In the genomic region with DNA sequence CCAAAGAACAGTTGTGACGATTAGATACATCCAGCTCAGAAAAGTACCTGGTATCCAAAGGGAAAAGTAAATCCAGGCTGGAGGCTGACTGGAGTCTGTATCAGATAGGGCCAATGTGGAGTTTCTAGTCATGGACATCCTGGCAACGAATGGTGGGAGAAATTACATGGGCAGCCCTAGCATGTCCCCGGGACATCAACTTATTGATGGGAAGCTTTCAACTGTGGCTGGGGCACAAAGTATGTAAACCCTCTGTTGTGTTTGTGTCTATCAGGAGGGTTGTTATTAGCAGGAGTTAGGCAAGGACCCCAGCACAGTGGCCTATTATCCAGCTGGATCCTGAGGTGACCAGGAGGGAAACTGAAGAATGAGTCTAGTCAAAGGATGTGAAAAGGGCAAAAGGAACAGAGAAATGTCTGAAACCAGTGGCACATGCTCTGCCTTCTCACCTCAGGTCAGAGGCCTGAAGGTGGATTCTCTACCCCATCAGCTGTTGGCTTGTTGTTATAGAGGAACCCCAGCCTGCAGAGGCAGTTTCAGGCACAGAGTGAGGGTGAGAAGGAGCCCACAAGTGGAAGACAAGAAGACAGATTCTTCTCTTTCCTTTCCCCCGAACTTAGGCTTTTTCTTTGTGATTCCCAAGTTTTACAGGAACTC, we compare ENCODE assay signal across 17 cellular contexts. TPM values are rescaled to one million over a fixed set of nuclear protein-coding genes. Genes with fewer than 3 reads are reported as not detected.
A peak's percentile ranks its signal among the peaks of the same experiment; 100 is the strongest.
DNase-seq lines count a peak whose midpoint lies in the region; ATAC-seq and TF ChIP-seq lines count a peak whose summit lies in the region.
"Had no signal": no experiment of that assay in that cellular context is flagged by ENCODE, and none has a peak within 500 bp of the region (broad histone marks: within the 10 kb centered on the region; RNA-seq: fewer than 3 reads in every experiment).

No MANE protein-coding gene starts in this region.

- no TSS peak for BruUV-seq in Calu3 (replicated peaks; lab: Mats Ljungman, UMichigan)

- peaks cover 3% of the 10 kb centered on the region for H3K9me3 Mint-ChIP-seq in Calu3 (ENCODE audit: low read depth, unreplicated experiment)
- H3K9me3 Mint-ChIP-seq: activated T-cell treated with anti-CD3 and anti-CD28 coated beads, Interleukin-2, amount 50 U/mL, for 4 hours had no signal

- H3K9ac ChIP-seq in OCI-LY3 (ENCODE audit: low read length): no peak overlapping the region

- in situ Hi-C loops in ACHN (cut with HindIII; ENCODE audit: low pct_ligation_motif_present, low pct_unique_long_range_greater_than_20kb, low sequenced_read_pairs): no loop called here

- TF ChIP-seq CTCF in OCI-LY3 (IDR thresholded peaks at IDR 0.05; ENCODE audit: low read depth, low read length): no peak
- TF ChIP-seq CTCF in Calu3 (IDR thresholded peaks at IDR 0.05; ENCODE audit: unreplicated experiment): no peak

- H3K4me1 Mint-ChIP-seq in Calu3 (ENCODE audit: low read depth, unreplicated experiment): no peaks in the 10 kb centered on the region

- no peaks in the 10 kb centered on the region for H3K9me3 ChIP-seq in OCI-LY3 (ENCODE audit: insufficient read depth, low read length)
- H3K9me3 ChIP-seq: body of pancreas, spleen, vagina had no signal

- peaks cover 70% of the 10 kb centered on the region for H3K27me3 ChIP-seq in OCI-LY3 (ENCODE audit: low read depth, low read length)
- H3K27me3 ChIP-seq: body of pancreas, vagina had no signal

- H2AFZ ChIP-seq in OCI-LY3 (ENCODE audit: low read depth, low read length): no peak overlapping the region

- H3K4me3 Mint-ChIP-seq in Calu3 (ENCODE audit: low read depth, unreplicated experiment): no peak overlapping the region
- H3K4me3 Mint-ChIP-seq: activated T-cell treated with anti-CD3 and anti-CD28 coated beads, Interleukin-2, amount 50 U/mL, for 4 hours had no signal

- intact Hi-C loops in Calu3 (cut with micrococcal nuclease; ENCODE audit: unreplicated experiment): no loop called here

- peak overlapping the region; percentile 29 for H3K4me3 ChIP-seq in OCI-LY3 (ENCODE audit: low read length)
- H3K4me3 ChIP-seq: body of pancreas, spleen, vagina had no signal

- no peak overlapping the region for H3K27ac Mint-ChIP-seq in Calu3 (ENCODE audit: unreplicated experiment)

- peaks cover 33% of the 10 kb centered on the region for H3K4me1 ChIP-seq in OCI-LY3 (ENCODE audit: low read length)
- H3K4me1 ChIP-seq: body of pancreas, vagina had no signal

- peaks cover 20% of the 10 kb centered on the region for H4K20me1 ChIP-seq in OCI-LY3 (ENCODE audit: insufficient read depth, low read length)

- CTCF ChIA-PET in Calu3 (lab: Charles Lee): no interaction called here

- peak overlapping the region; percentile 63 for H3K4me2 ChIP-seq in OCI-LY3 (ENCODE audit: low read length)

- no peaks in the 10 kb centered on the region for H3K27me3 Mint-ChIP-seq in Calu3 (ENCODE audit: unreplicated experiment)

- no peaks in the 10 kb centered on the region for H3K79me2 ChIP-seq in OCI-LY3 (ENCODE audit: low read length)

- DNase-seq in superior temporal gyrus (ENCODE audit: extremely low spot score): no peak
- DNase-seq in ACHN: no peak
- DNase-seq in AML-193 (lab: John Stamatoyannopoulos, UW): no peak
- DNase-seq in Calu3: no peak
- DNase-seq: activated T-cell treated with anti-CD3 and anti-CD28 coated beads, Interleukin-2, amount 50 U/mL, for 4 hours; body of pancreas; Kasumi-1; left ventricle myocardium superior; NCI-H345; nucleus accumbens; spleen; WERI-Rb-1 had no signal

- H3K27ac ChIP-seq in OCI-LY3 (ENCODE audit: low read length): peak overlapping the region; percentile 11; the same call in 1 of the 2 replicates
- H3K27ac ChIP-seq: body of pancreas, spleen, vagina, WERI-Rb-1 had no signal

- no peaks in the 10 kb centered on the region for H3K36me3 Mint-ChIP-seq in Calu3 (ENCODE audit: insufficient read depth, unreplicated experiment)

- ATAC-seq in GM18867 (IDR thresholded peaks at IDR 0.05; ENCODE audit: unreplicated experiment): peak; percentile 99
- ATAC-seq in GM21367 (IDR thresholded peaks at IDR 0.05; ENCODE audit: unreplicated experiment): peak; percentile 98
- ATAC-seq in HG03039 (IDR thresholded peaks at IDR 0.05; ENCODE audit: unreplicated experiment): peak; percentile 69
- ATAC-seq: activated T-cell treated with anti-CD3 and anti-CD28 coated beads, Interleukin-2, amount 50 U/mL, for 4 hours; body of pancreas; left ventricle myocardium superior had no signal

- no peaks in the 10 kb centered on the region for H3K36me3 ChIP-seq in OCI-LY3 (replicated peaks; ENCODE audit: low read depth, low read length)
- H3K36me3 ChIP-seq: spleen, vagina, WERI-Rb-1 had no signal

RNA-seq across cellular contexts. Expression of gene IFNW1, which starts 19.9 kb away (rescaled TPM):
- not detected in 2 replicates for total RNA-seq in Calu3 (2022)
- total RNA-seq: activated T-cell treated with anti-CD3 and anti-CD28 coated beads, Interleukin-2, amount 50 U/mL, for 4 hours; body of pancreas; left ventricle myocardium superior; spleen; vagina had no signal

RNA-seq across cellular contexts. Expression of gene IFNB1, which starts 44.0 kb away (rescaled TPM):
- total RNA-seq in Calu3 (2022): 0.42 and 0.61 TPM in 2 replicates
- total RNA-seq: activated T-cell treated with anti-CD3 and anti-CD28 coated beads, Interleukin-2, amount 50 U/mL, for 4 hours; body of pancreas; left ventricle myocardium superior; spleen; vagina had no signal

RNA-seq across cellular contexts. Expression of gene IFNA21, which starts 44.7 kb away (rescaled TPM):
- not detected in 2 replicates for total RNA-seq in Calu3 (2022)
- total RNA-seq: activated T-cell treated with anti-CD3 and anti-CD28 coated beads, Interleukin-2, amount 50 U/mL, for 4 hours; body of pancreas; left ventricle myocardium superior; spleen; vagina had no signal
